In genomic region chr1:219206350-219206749, GRCh38 we compare ENCODE assay signal across 28 cellular contexts.
"Had no signal": no experiment of that assay in that cellular context is flagged by ENCODE, and none has a peak within 500 bp of the region (broad histone marks: within the 10 kb centered on the region; RNA-seq: fewer than 3 reads in every experiment).

No MANE protein-coding gene starts in this region.

- H3K36me3 ChIP-seq: ascending aorta, breast epithelium, cardiac muscle cell, colonic mucosa had no signal

- H3K4me3 ChIP-seq: ascending aorta, breast epithelium, cardiac muscle cell, colonic mucosa, esophagus squamous epithelium, gastroesophageal sphincter, heart right ventricle had no signal

- H3K4me1 ChIP-seq: ascending aorta, breast epithelium, colonic mucosa, esophagus squamous epithelium, gastroesophageal sphincter had no signal

- DNase-seq: activated CD4-positive, alpha-beta memory T cell treated with anti-CD3 and anti-CD28 coated beads, Interleukin-2, amount 10 ng/mL, durations not matched to agents 7 days and 5 days; activated CD4-positive, alpha-beta T cell treated with anti-CD3 and anti-CD28 coated beads for 1 hour; activated CD4-positive, alpha-beta T cell treated with anti-CD3 and anti-CD28 coated beads for 4 hours; activated CD4-positive, alpha-beta T cell treated with anti-CD3 and anti-CD28 coated beads, Interleukin-2, amount 10 ng/mL, durations not matched to agents 7 days and 5 days; activated CD4-positive, alpha-beta T cell treated with anti-CD3 and anti-CD28 coated beads, Interleukin-2, amount 50 U/mL, for 4 hours; activated CD4-positive, CD25-positive, alpha-beta regulatory T cell; activated CD8-positive, alpha-beta memory T cell treated with anti-CD3 and anti-CD28 coated beads, Interleukin-2, amount 50 U/mL, for 48 hours; activated gamma-delta T cell; activated naive CD4-positive, alpha-beta T cell; activated naive CD4-positive, alpha-beta T cell treated with anti-CD3 and anti-CD28 coated beads, Interleukin-2, amount 10 ng/mL, durations not matched to agents 7 days and 5 days; activated naive CD8-positive, alpha-beta T cell treated with anti-CD3 and anti-CD28 coated beads, Interleukin-2, amount 10 ng/mL, durations not matched to agents 7 days and 5 days; activated T-cell treated with anti-CD3 and anti-CD28 coated beads for 4 hours; activated T-cell treated with anti-CD3 and anti-CD28 coated beads, Interleukin-2, amount 50 U/mL, for 24 hours; activated T-cell treated with anti-CD3 and anti-CD28 coated beads, Interleukin-2, amount 50 U/mL, for 72 hours; central memory CD4-positive, alpha-beta T cell; cerebellar nuclear complex; colonic mucosa; effector CD8-positive, alpha-beta T cell; esophagus squamous epithelium; foreskin melanocyte; heart right ventricle; T-helper 2 cell had no signal

- H3K27ac ChIP-seq: ascending aorta, breast epithelium, cardiac muscle cell, colonic mucosa, epithelial cell of prostate, esophagus squamous epithelium, gastroesophageal sphincter, heart right ventricle had no signal

- H3K9me3 ChIP-seq: ascending aorta, breast epithelium, colonic mucosa, esophagus squamous epithelium, gastroesophageal sphincter, heart right ventricle had no signal

- ATAC-seq: activated naive CD4-positive, alpha-beta T cell treated with anti-CD3 and anti-CD28 coated beads, Interleukin-2, amount 50 U/mL, for 72 hours; activated T-cell treated with anti-CD3 and anti-CD28 coated beads, Interleukin-2, amount 50 U/mL, for 72 hours; gastroesophageal sphincter; heart right ventricle had no signal

- H3K27me3 ChIP-seq: ascending aorta, breast epithelium, cardiac muscle cell, colonic mucosa, esophagus squamous epithelium, gastroesophageal sphincter, heart right ventricle had no signal
